Comparison of ENCODE assay signal across 22 cellular contexts in genomic region chr19:2973229-2973628, GRCh38. TPM values are rescaled to one million over a fixed set of nuclear protein-coding genes. Genes with fewer than 3 reads are reported as not detected.
DNase-seq lines count a peak whose midpoint lies in the region; ATAC-seq, FAIRE-seq and TF ChIP-seq lines count a peak whose summit lies in the region.
"Had no signal": no experiment of that assay in that cellular context is flagged by ENCODE, and none has a peak within 500 bp of the region (broad histone marks: within the 10 kb centered on the region; RNA-seq: fewer than 3 reads in every experiment).

No MANE protein-coding gene starts in this region.

- 59 to 72% methylated on average over 8 of the region's 8 CpGs for WGBS in esophagus squamous epithelium, 2 donors

- peaks cover 2% of the 10 kb centered on the region for H3K27me3 Mint-ChIP-seq in endothelial cell (ENCODE audit: unreplicated experiment)

- H3K4me1 Mint-ChIP-seq in endothelial cell (ENCODE audit: unreplicated experiment), result peaks cover 17% of the 10 kb centered on the region

- CTCF ChIA-PET in GM10248 (lab: Yijun Ruan, JAX), result interaction anchor here (2.9 kb wide), 1 partner anchor 131 kb away, joined by 11 read pairs; no protein-coding TSS in a partner anchor

- FAIRE-seq in kidney (lab: Jason Lieb, UNC), result no peak
- FAIRE-seq in H54 (lab: Jason Lieb, UNC), result no peak

- H3K4me1 ChIP-seq in BLaER1 (peaks cover 95% of the 10 kb centered on the region), esophagus squamous epithelium (peaks cover 46 to 97% (median 66%) of the 10 kb centered on the region in 3 donors), kidney (ENCODE audit: control insufficient read depth in 1 of 2, insufficient read depth in 1 of 2, low read depth in 1 of 2, low read length in 2 of 2) (peaks cover 18 to 20% of the 10 kb centered on the region in 2 donors), skeletal muscle tissue (ENCODE audit: control insufficient read depth in 3 of 3, insufficient read depth in 3 of 3, low read length in 3 of 3) (peaks cover 34 to 58% (median 44%) of the 10 kb centered on the region in 3 donors)

- 0 out of 2 replicates have a peak overlapping the region, but pooled peaks have one; percentile 94 for H3K4me2 ChIP-seq in BLaER1
- H3K4me2 ChIP-seq: GM23338, KMS-11 had no signal

- H3K27me3 ChIP-seq in BLaER1 (no peaks in the 10 kb centered on the region), esophagus squamous epithelium (no peaks in the 10 kb centered on the region), skeletal muscle tissue (ENCODE audit: control insufficient read depth in 3 of 3, insufficient read depth in 3 of 3, low read length in 3 of 3) (no peaks in the 10 kb centered on the region)

- H3K36me3 ChIP-seq in BLaER1 (no peaks in the 10 kb centered on the region), esophagus squamous epithelium (no peaks in the 10 kb centered on the region), kidney (ENCODE audit: control insufficient read depth in 1 of 2, insufficient read depth in 2 of 2, low read length in 2 of 2) (no peaks in the 10 kb centered on the region), skeletal muscle tissue (ENCODE audit: control insufficient read depth in 3 of 3, insufficient read depth in 3 of 3, low read length in 3 of 3) (no peaks in the 10 kb centered on the region)

- H3K4me3 Mint-ChIP-seq in endothelial cell (ENCODE audit: unreplicated experiment), result no peak overlapping the region
- H3K4me3 Mint-ChIP-seq: GM23338; stimulated activated naive B cell treated with anti-CD40 and anti-IgM and Interleukin-4, amounts not matched to agents 10 μg/mL and 1 μg/mL and 100 μg/mL, for 72 hours had no signal

- ATAC-seq in HG03025 (IDR thresholded peaks at IDR 0.05; ENCODE audit: low FRiP score, unreplicated experiment), result no peak
- ATAC-seq: GM23338; stimulated activated naive B cell treated with anti-CD40 and anti-IgM and Interleukin-4, amounts not matched to agents 10 μg/mL and 1 μg/mL and 100 μg/mL, for 72 hours had no signal

- H3K36me3 Mint-ChIP-seq in endothelial cell (ENCODE audit: low read depth, unreplicated experiment), result no peaks in the 10 kb centered on the region
- H3K36me3 Mint-ChIP-seq: stimulated activated naive B cell treated with anti-CD40 and anti-IgM and Interleukin-4, amounts not matched to agents 10 μg/mL and 1 μg/mL and 100 μg/mL, for 72 hours had no signal

- no peak for DNase-seq in esophagus squamous epithelium (lab: John Stamatoyannopoulos, UW)
- peak; percentile 93 for DNase-seq in kidney
- no peak for DNase-seq in GM10248 (ENCODE audit: extremely low spot score)
- no peak for DNase-seq in endothelial cell (ENCODE audit: low spot score)
- DNase-seq in H54 (ENCODE audit: insufficient read length, low spot score), result no peak
- DNase-seq: activated CD4-positive, alpha-beta T cell treated with anti-CD3 and anti-CD28 coated beads for 4 hours; C1 segment of cervical spinal cord; caudate nucleus; hippocampal formation; islet precursor cell; midbrain; MV-4-11; NCI-H1930; retina; stimulated activated naive B cell treated with anti-CD40 and anti-IgM and Interleukin-4, amounts not matched to agents 10 μg/mL and 1 μg/mL and 100 μg/mL, for 72 hours had no signal

- no peak for TF ChIP-seq POLR2A in esophagus squamous epithelium (IDR thresholded peaks at IDR 0.05)
- TF ChIP-seq POLR2A in H54 (IDR thresholded peaks at IDR 0.05; ENCODE audit: low read depth, low read length), result no peak

- POLR2A ChIA-PET in GM10248 (lab: Yijun Ruan, JAX), result no interaction called here

- H3K9me3 ChIP-seq in BLaER1 (no peaks in the 10 kb centered on the region), esophagus squamous epithelium (no peaks in the 10 kb centered on the region), kidney (ENCODE audit: control insufficient read depth in 1 of 2, low read length in 2 of 2) (no peaks in the 10 kb centered on the region), skeletal muscle tissue (ENCODE audit: control insufficient read depth in 3 of 3, low read length in 3 of 3) (no peaks in the 10 kb centered on the region)

- intact Hi-C loops in esophagus squamous epithelium (cut with DNase I), result no loop called here
- intact Hi-C loops in kidney (cut with DNase I), result no loop called here

- no peaks in the 10 kb centered on the region for H4K20me1 ChIP-seq in BLaER1

- no peak overlapping the region for H3K9ac ChIP-seq in BLaER1
- H3K9ac ChIP-seq in kidney (ENCODE audit: low read length in 2 of 2), result no peak overlapping the region
- H3K9ac ChIP-seq in skeletal muscle tissue (ENCODE audit: low read depth in 1 of 3, low read length in 3 of 3), result no peak overlapping the region
- H3K9ac ChIP-seq: KMS-11 had no signal

- H3K9me3 Mint-ChIP-seq in endothelial cell (ENCODE audit: unreplicated experiment), result no peaks in the 10 kb centered on the region
- H3K9me3 Mint-ChIP-seq: GM23338; stimulated activated naive B cell treated with anti-CD40 and anti-IgM and Interleukin-4, amounts not matched to agents 10 μg/mL and 1 μg/mL and 100 μg/mL, for 72 hours had no signal

- H3K27ac ChIP-seq in BLaER1 (no peak overlapping the region), esophagus squamous epithelium (peak overlapping the region; percentile 1 to 88 (median 79)), kidney (ENCODE audit: low read depth in 2 of 2, low read length in 2 of 2) (peak overlapping the region; percentile 77 to 83), skeletal muscle tissue (ENCODE audit: low read depth, low read length) (peak overlapping the region; percentile 88)
- H3K27ac ChIP-seq: KMS-11 had no signal

- no peak overlapping the region for H3K4me3 ChIP-seq in BLaER1
- H3K4me3 ChIP-seq in esophagus squamous epithelium, result no peak overlapping the region
- no peak overlapping the region for H3K4me3 ChIP-seq in kidney (ENCODE audit: low read length in 2 of 2)
- H3K4me3 ChIP-seq in skeletal muscle tissue (ENCODE audit: low read length in 3 of 3), result no peak overlapping the region
- H3K4me3 ChIP-seq: GM23338 had no signal

- H3K27ac Mint-ChIP-seq in endothelial cell (ENCODE audit: unreplicated experiment), result no peak overlapping the region
- H3K27ac Mint-ChIP-seq: GM23338; stimulated activated naive B cell treated with anti-CD40 and anti-IgM and Interleukin-4, amounts not matched to agents 10 μg/mL and 1 μg/mL and 100 μg/mL, for 72 hours had no signal

- TF ChIP-seq CTCF in esophagus squamous epithelium (IDR thresholded peaks at IDR 0.05), result no peak
- no peak for TF ChIP-seq CTCF in kidney (IDR thresholded peaks at IDR 0.05; ENCODE audit: borderline replicate concordance, extremely low read depth, insufficient read depth)
- no peak for TF ChIP-seq CTCF in GM10248 (IDR thresholded peaks at IDR 0.05; ENCODE audit: control extremely low read depth, extremely low read depth, low read depth, missing control alignments)
- no peak for TF ChIP-seq CTCF in endothelial cell (IDR thresholded peaks at IDR 0.05; ENCODE audit: unreplicated experiment)

RNA-seq across cellular contexts. Expression of gene TLE6, which starts 4.1 kb away (rescaled TPM):
- total RNA-seq in esophagus squamous epithelium, result 1 to 10 TPM in 2 of 4 donors, under 1 TPM in 1, not detected in 1; 0.59 to 3.3 (median 1.9) TPM
- total RNA-seq in kidney, result 3.7 TPM
- polyA plus RNA-seq in kidney (ENCODE audit: insufficient read depth, low read depth, low replicate concordance), result 5.2 TPM
- total RNA-seq in skeletal muscle tissue, result not detected
- 0.59 TPM for total RNA-seq in endothelial cell (ENCODE audit: unreplicated experiment)
- total RNA-seq: A673, HT1080 had no signal

RNA-seq across cellular contexts. Expression of gene ZNF77, which starts 28.5 kb away (rescaled TPM):
- total RNA-seq in esophagus squamous epithelium, result 1 to 10 TPM; 3.1 to 5.9 (median 4.5) TPM
- 5.1 TPM for total RNA-seq in kidney
- 2.4 TPM for polyA plus RNA-seq in kidney (ENCODE audit: insufficient read depth, low read depth, low replicate concordance)
- total RNA-seq in skeletal muscle tissue, result 8.4 TPM
- total RNA-seq in endothelial cell (ENCODE audit: unreplicated experiment), result 5.5 TPM
- total RNA-seq: HT1080 had no signal

RNA-seq across cellular contexts. Expression of gene TLE2, which starts 55.9 kb away (rescaled TPM):
- 10 to 100 TPM in 1 of 4 donors, 1 to 10 TPM in 3; 5.4 to 22.7 (median 7.6) TPM for total RNA-seq in esophagus squamous epithelium
- total RNA-seq in kidney, result 76.6 TPM
- 28.2 TPM for polyA plus RNA-seq in kidney (ENCODE audit: insufficient read depth, low read depth, low replicate concordance)
- 9.4 TPM for total RNA-seq in skeletal muscle tissue
- total RNA-seq in endothelial cell (ENCODE audit: unreplicated experiment), result 5.7 TPM
- total RNA-seq: HT1080 had no signal
